In the genomic region with DNA sequence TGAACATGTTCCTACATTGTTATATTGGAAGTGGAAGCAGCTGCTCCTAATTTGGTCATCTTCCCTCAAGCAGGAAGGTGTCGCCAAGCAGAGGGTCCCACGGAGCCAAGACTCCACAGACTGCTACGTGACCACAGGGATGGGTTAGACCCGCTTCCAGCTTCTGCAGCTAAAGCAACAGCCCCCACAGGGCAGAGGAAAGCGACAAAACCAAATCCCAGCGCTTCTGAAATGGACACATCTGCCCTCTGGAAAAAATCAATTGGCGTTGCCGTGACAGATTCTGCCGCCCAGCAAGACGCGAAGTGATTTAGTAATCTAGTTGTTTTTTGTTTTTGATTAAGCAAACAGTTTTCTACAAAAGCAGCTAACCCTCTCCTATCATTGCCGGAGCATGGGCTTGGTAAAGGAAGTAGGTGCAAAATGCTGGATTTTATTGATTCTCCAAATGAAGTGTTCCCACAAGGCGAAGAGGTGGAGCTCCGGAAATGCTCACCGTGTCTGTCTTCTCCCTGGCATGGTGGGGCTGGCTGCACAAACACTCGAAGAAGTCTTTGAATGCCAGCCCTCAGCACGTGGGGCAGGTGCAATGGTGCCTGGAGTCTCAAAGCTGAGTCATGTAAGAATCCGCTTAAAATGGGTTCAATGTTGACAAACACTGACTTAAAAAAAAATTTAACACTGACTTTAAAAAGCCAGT, we compare ENCODE assay signal across 1 cellular context.
TF ChIP-seq lines count a peak whose summit lies in the region.

No MANE protein-coding gene starts in this region.

TF ChIP-seq in IMR-90, 13 proteins besides CTCF, POLR2A, EP300 and RAD21:
- TF ChIP-seq MAZ (IDR thresholded peaks at IDR 0.05; ENCODE audit: borderline replicate concordance, low read depth, low read length): no peak
- TF ChIP-seq, protein P1, sequence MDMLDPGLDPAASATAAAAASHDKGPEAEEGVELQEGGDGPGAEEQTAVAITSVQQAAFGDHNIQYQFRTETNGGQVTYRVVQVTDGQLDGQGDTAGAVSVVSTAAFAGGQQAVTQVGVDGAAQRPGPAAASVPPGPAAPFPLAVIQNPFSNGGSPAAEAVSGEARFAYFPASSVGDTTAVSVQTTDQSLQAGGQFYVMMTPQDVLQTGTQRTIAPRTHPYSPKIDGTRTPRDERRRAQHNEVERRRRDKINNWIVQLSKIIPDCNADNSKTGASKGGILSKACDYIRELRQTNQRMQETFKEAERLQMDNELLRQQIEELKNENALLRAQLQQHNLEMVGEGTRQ (IDR thresholded peaks at IDR 0.05; ENCODE audit: low read depth, low read length): no peak
